In genomic region chr2:207539470-207539869, GRCh38 we compare ENCODE assay signal across 8 cellular contexts.
"Had no signal": no experiment of that assay in that cellular context is flagged by ENCODE, and none has a peak within 500 bp of the region (broad histone marks: within the 10 kb centered on the region; RNA-seq: fewer than 3 reads in every experiment).

No MANE protein-coding gene starts in this region.

- DNase-seq: activated naive CD8-positive, alpha-beta T cell treated with anti-CD3 and anti-CD28 coated beads for 36 hours; esophagus squamous epithelium; foreskin fibroblast; stimulated activated CD4-positive, alpha-beta T cell treated with anti-CD3 and anti-CD28 coated beads, Interleukin-15, amount 100 ng/mL, for 24 hours; stimulated activated CD4-positive, alpha-beta T cell treated with anti-CD3 and anti-CD28 coated beads, Interleukin-4, amount 100 ng/mL, for 24 hours; T1000 had no signal

- H3K36me3 ChIP-seq: ascending aorta, esophagus squamous epithelium had no signal

- H3K9me3 ChIP-seq: ascending aorta, esophagus squamous epithelium had no signal

- H3K9me3 Mint-ChIP-seq: activated naive CD8-positive, alpha-beta T cell treated with anti-CD3 and anti-CD28 coated beads for 36 hours had no signal

- H3K4me1 ChIP-seq: parathyroid adenoma had no signal

- H3K4me3 ChIP-seq: ascending aorta, esophagus squamous epithelium had no signal

- H3K27ac ChIP-seq: ascending aorta, esophagus squamous epithelium, parathyroid adenoma had no signal

- H3K27me3 Mint-ChIP-seq: activated naive CD8-positive, alpha-beta T cell treated with anti-CD3 and anti-CD28 coated beads for 36 hours had no signal

- H3K27ac Mint-ChIP-seq: activated naive CD8-positive, alpha-beta T cell treated with anti-CD3 and anti-CD28 coated beads for 36 hours had no signal

- H3K27me3 ChIP-seq: ascending aorta, esophagus squamous epithelium had no signal

- H3K4me3 Mint-ChIP-seq: activated naive CD8-positive, alpha-beta T cell treated with anti-CD3 and anti-CD28 coated beads for 36 hours had no signal

- H3K9ac ChIP-seq: parathyroid adenoma had no signal

- H2AFZ ChIP-seq: parathyroid adenoma had no signal
